Comparison of ENCODE assay signal across 10 cellular contexts in the genomic region with DNA sequence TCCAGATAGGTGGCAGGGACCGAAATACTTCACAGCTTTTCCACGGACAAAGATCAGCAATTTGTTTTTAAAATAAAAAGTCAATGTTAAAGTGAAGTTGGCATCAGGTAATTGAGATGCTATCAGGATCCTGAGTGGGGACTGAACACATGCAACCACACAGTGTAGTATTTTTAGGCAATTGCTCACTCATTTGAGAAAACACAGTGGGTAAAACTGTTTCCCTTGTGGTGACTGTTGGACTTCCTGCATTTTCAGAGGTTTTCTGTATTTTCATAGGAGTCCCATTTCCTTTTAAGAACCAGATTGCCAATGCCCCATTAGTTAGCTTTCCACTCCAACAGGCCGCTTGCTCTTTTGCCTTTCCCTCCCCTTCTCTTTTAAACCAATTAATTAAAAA.
DNase-seq lines count a peak whose midpoint lies in the region; ATAC-seq lines count a peak whose summit lies in the region.
"Had no signal": no experiment of that assay in that cellular context is flagged by ENCODE, and none has a peak within 500 bp of the region (broad histone marks: within the 10 kb centered on the region; RNA-seq: fewer than 3 reads in every experiment).

No MANE protein-coding gene starts in this region.

- DNase-seq in dermis blood vessel endothelial cell (peak; percentile 14), DMS153 treated with DMSO at 0.1 percent for 48 hours (lab: John Stamatoyannopoulos, UW; ENCODE audit: unreplicated experiment) (no peak), SW480 (ENCODE audit: low spot score) (no peak), cerebellar nuclear complex (lab: John Stamatoyannopoulos, UW) (no peak)
- DNase-seq in activated CD4-positive, alpha-beta T cell treated with anti-CD3 and anti-CD28 coated beads for 1 hour = no peak
- DNase-seq: left ventricle myocardium superior, OCI-M1 had no signal

- peak; percentile 84 for ATAC-seq in GM18498 (IDR thresholded peaks at IDR 0.05; ENCODE audit: unreplicated experiment)
- ATAC-seq in GM21526 (IDR thresholded peaks at IDR 0.05; ENCODE audit: low FRiP score, unreplicated experiment) = peak; percentile 61
- ATAC-seq in HG03575 (IDR thresholded peaks at IDR 0.05; ENCODE audit: extremely low read depth, insufficient number of reproducible peaks, low FRiP score, unreplicated experiment) = peak; percentile 52
- ATAC-seq: left ventricle myocardium superior had no signal
